8 cellular contexts compared by ENCODE assay signal in the genomic region with DNA sequence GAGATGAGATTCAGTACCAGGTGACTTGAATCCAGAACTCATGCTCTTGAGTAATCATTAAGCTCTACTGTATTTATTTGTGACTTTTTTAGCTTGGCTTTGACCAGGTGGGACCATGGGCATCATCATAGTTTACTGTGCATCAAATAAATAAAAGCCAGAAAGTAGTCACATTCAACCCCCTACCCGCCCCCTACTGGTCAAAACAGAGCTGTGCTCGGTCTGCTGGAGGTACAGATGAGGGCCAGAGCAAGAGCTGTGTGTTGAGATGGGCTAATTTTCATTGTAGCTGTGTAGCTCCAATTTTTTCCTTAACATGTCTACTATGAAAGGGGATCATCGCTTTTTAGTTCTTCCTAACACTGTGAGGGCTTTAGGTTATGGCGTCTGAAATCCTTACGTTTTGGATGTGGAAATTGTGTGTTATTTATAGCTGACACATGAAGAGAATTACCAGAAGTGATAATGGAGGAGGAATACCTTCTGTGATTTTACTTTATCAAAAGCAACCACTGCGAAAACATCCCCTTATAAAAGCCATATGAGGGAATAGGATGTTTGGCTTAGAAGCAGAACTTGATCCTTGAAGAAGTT.
DNase-seq lines count a peak whose midpoint lies in the region; ATAC-seq, FAIRE-seq and TF ChIP-seq lines count a peak whose summit lies in the region.

No MANE protein-coding gene starts in this region.

- H3K27me3 ChIP-seq in small intestine (ENCODE audit: control insufficient read depth in 2 of 2, insufficient read depth in 2 of 2, low read length in 2 of 2) = no peaks in the 10 kb centered on the region

- H3K9me3 ChIP-seq in small intestine (ENCODE audit: control insufficient read depth, low read depth) = no peaks in the 10 kb centered on the region

- no peaks in the 10 kb centered on the region for H3K4me1 Mint-ChIP-seq in chondrocyte (ENCODE audit: low read depth)

- FAIRE-seq in small intestine (lab: Jason Lieb, UNC) = no peak

- H3K36me3 ChIP-seq in small intestine (ENCODE audit: control insufficient read depth in 2 of 2, insufficient read depth in 2 of 2, low read length in 2 of 2) = no peaks in the 10 kb centered on the region

- H3K4me3 ChIP-seq in small intestine (ENCODE audit: low read depth in 1 of 2, low read length in 2 of 2) = no peak overlapping the region

- H3K36me3 Mint-ChIP-seq in chondrocyte (ENCODE audit: low read depth) = peaks cover 9% of the 10 kb centered on the region

- ATAC-seq in HG03521 (IDR thresholded peaks at IDR 0.05; ENCODE audit: unreplicated experiment) = no peak

- in situ Hi-C loops in KBM-7 (cut with MboI; ENCODE audit: low pct_unique_long_range_greater_than_20kb, low sequenced_read_pairs) = no loop called here

- peak; percentile 4 for DNase-seq in stimulated activated CD4-positive, alpha-beta T cell treated with anti-CD3 and anti-CD28 coated beads, Interleukin-12 subunit alpha, Interleukin-12 subunit beta, amount 100 ng/mL, for 4 hours
- DNase-seq in stimulated activated CD4-positive, alpha-beta T cell treated with anti-CD3 and anti-CD28 coated beads, Interleukin-4, amount 100 ng/mL, for 4 hours = no peak
- DNase-seq in KBM-7 (peak; percentile 57), chondrocyte (ENCODE audit: low spot score) (no peak), small intestine (no peak), DMS153 treated with DMSO at 0.1 percent for 48 hours (lab: John Stamatoyannopoulos, UW; ENCODE audit: unreplicated experiment) (no peak), head of caudate nucleus (no peak)

- peaks cover 13% of the 10 kb centered on the region for H3K9me3 Mint-ChIP-seq in chondrocyte (ENCODE audit: low read depth)

- TF ChIP-seq CTCF in chondrocyte (IDR thresholded peaks at IDR 0.05) = peak; percentile 73

- 81 to 90% (median 90%) methylated on average over 6 of the region's 6 CpGs for WGBS in small intestine, 3 donors

- H3K27ac Mint-ChIP-seq in chondrocyte (ENCODE audit: unreplicated experiment) = no peak overlapping the region

- H3K27ac ChIP-seq in small intestine (ENCODE audit: low read depth in 1 of 2, low read length in 1 of 2) = peak overlapping the region; percentile 30 to 77

- H3K4me3 Mint-ChIP-seq in chondrocyte (ENCODE audit: unreplicated experiment) = no peak overlapping the region

- peaks cover 0 to 3% of the 10 kb centered on the region in 2 donors for H3K4me1 ChIP-seq in small intestine (ENCODE audit: control insufficient read depth in 2 of 2, insufficient read depth in 1 of 2, low read depth in 1 of 2, low read length in 1 of 2)

- no peaks in the 10 kb centered on the region for H3K27me3 Mint-ChIP-seq in chondrocyte (ENCODE audit: low read depth)

- intact Hi-C loops in head of caudate nucleus (cut with DNase I) = no loop called here

Comparison
In these comparisons a context has a peak if more than half of its experiments do, and no peak if none do; other contexts are left out.
1. DNase-seq: peak in stimulated activated CD4-positive, alpha-beta T cell treated with anti-CD3 and anti-CD28 coated beads, Interleukin-12 subunit alpha, Interleukin-12 subunit beta, amount 100 ng/mL, for 4 hours (single experiment) and KBM-7 (single experiment); none in stimulated activated CD4-positive, alpha-beta T cell treated with anti-CD3 and anti-CD28 coated beads, Interleukin-4, amount 100 ng/mL, for 4 hours (0 of 2), chondrocyte (single experiment), small intestine (single experiment), DMS153 treated with DMSO at 0.1 percent for 48 hours (single experiment) and head of caudate nucleus (0 of 42).